ENCODE assay signal across 9 cellular contexts in genomic region chr14:63308723-63309317, GRCh38. TPM values are rescaled to one million over a fixed set of nuclear protein-coding genes. Genes with fewer than 3 reads are reported as not detected.
DNase-seq lines count a peak whose midpoint lies in the region; ATAC-seq and TF ChIP-seq lines count a peak whose summit lies in the region.
"Had no signal": no experiment of that assay in that cellular context is flagged by ENCODE, and none has a peak within 500 bp of the region (broad histone marks: within the 10 kb centered on the region; RNA-seq: fewer than 3 reads in every experiment).

No MANE protein-coding gene starts in this region.

- TF ChIP-seq CTCF in type B pancreatic cell (conservative IDR thresholded peaks at IDR 0.05) = peak; percentile 71

- no peak overlapping the region for H3K4me3 Mint-ChIP-seq in type B pancreatic cell
- H3K4me3 Mint-ChIP-seq: central memory CD8-positive, alpha-beta T cell had no signal

- no peaks in the 10 kb centered on the region for H3K36me3 Mint-ChIP-seq in type B pancreatic cell

- H3K4me1 Mint-ChIP-seq in type B pancreatic cell (ENCODE audit: unreplicated experiment) = no peaks in the 10 kb centered on the region
- H3K4me1 Mint-ChIP-seq: central memory CD8-positive, alpha-beta T cell had no signal

- H3K27me3 Mint-ChIP-seq in type B pancreatic cell = peaks cover 6% of the 10 kb centered on the region

- no peak for ATAC-seq in HG02852 (IDR thresholded peaks at IDR 0.05; ENCODE audit: unreplicated experiment)
- no peak for ATAC-seq in GM21825 (IDR thresholded peaks at IDR 0.05; ENCODE audit: unreplicated experiment)

- H3K27ac Mint-ChIP-seq in type B pancreatic cell = no peak overlapping the region

- DNase-seq in stimulated activated CD4-positive, alpha-beta T cell treated with anti-CD3 and anti-CD28 coated beads, Interleukin-15, amount 100 ng/mL, for 24 hours = peak; percentile 28
- DNase-seq in stimulated activated CD4-positive, alpha-beta T cell treated with anti-CD3 and anti-CD28 coated beads, Interleukin-1b, Interleukin-23, amount 100 ng/mL, for 48 hours = no peak
- peak; percentile 26 for DNase-seq in NCI-H1092 (lab: John Stamatoyannopoulos, UW)
- peak; percentile 70 for DNase-seq in dermis blood vessel endothelial cell
- no peak for DNase-seq in type B pancreatic cell (ENCODE audit: extremely low spot score, unreplicated experiment)
- no peak for DNase-seq in NOMO-1 treated with DMSO at 0.1 percent for 48 hours (lab: John Stamatoyannopoulos, UW; ENCODE audit: unreplicated experiment)

- H3K9me3 Mint-ChIP-seq in type B pancreatic cell = no peaks in the 10 kb centered on the region
- H3K9me3 Mint-ChIP-seq: central memory CD8-positive, alpha-beta T cell had no signal

RNA-seq across cellular contexts. Expression of gene GPHB5, which starts 9.9 kb away (rescaled TPM):
- total RNA-seq in dermis blood vessel endothelial cell (not detected in 2 replicates), type B pancreatic cell (ENCODE audit: low replicate concordance) (not detected in 2 replicates)

Comparison
In these comparisons a context has a peak if more than half of its experiments do, and no peak if none do; other contexts are left out.
1. DNase-seq: peak in stimulated activated CD4-positive, alpha-beta T cell treated with anti-CD3 and anti-CD28 coated beads, Interleukin-15, amount 100 ng/mL, for 24 hours (single experiment), NCI-H1092 (single experiment) and dermis blood vessel endothelial cell (single experiment); none in stimulated activated CD4-positive, alpha-beta T cell treated with anti-CD3 and anti-CD28 coated beads, Interleukin-1b, Interleukin-23, amount 100 ng/mL, for 48 hours (single experiment), type B pancreatic cell (single experiment) and NOMO-1 treated with DMSO at 0.1 percent for 48 hours (single experiment).